In the genomic region with DNA sequence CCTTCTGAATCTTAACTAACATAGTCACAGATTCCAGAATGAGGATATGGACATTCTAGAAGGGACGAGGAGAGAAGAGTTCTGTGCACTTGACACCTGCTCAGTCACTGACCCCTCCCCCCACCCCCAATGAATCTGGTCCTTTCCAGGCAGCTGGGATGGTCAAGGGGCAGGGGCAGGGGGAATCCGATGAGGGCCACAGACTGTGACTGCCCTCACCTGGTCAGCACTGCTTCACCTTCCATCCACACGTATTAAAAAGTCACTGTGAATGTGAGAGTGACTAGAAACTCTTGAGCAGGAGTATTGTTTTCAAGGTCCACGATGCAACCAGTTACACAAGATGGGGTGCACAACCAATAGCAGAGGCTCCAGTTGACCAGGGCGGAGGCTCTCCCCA, we compare ENCODE assay signal across 22 cellular contexts. TPM values are rescaled to one million over a fixed set of nuclear protein-coding genes. Genes with fewer than 3 reads are reported as not detected.
A peak's percentile ranks its signal among the peaks of the same experiment; 100 is the strongest.
DNase-seq lines count a peak whose midpoint lies in the region; ATAC-seq, FAIRE-seq and TF ChIP-seq lines count a peak whose summit lies in the region.
"Had no signal": no experiment of that assay in that cellular context is flagged by ENCODE, and none has a peak within 500 bp of the region (broad histone marks: within the 10 kb centered on the region; RNA-seq: fewer than 3 reads in every experiment).

No MANE protein-coding gene starts in this region.

- H3K4me1 ChIP-seq in HCT116 (ENCODE audit: control insufficient read depth in 1 of 2, insufficient read depth in 2 of 2, low read length in 2 of 2): no peaks in the 10 kb centered on the region
- no peaks in the 10 kb centered on the region for H3K4me1 ChIP-seq in endodermal cell (ENCODE audit: control insufficient read depth, insufficient read depth, low read length)

- 69 to 76% methylated on average over 4 to 5 of the region's 5 CpGs for WGBS in endodermal cell (ENCODE audit: insufficient coverage in 1 of 2, insufficient read length in 1 of 2), 2 experiments

- H2AFZ ChIP-seq in HCT116 (ENCODE audit: low read depth, low read length, poor library complexity, severe bottlenecking): no peak overlapping the region
- H2AFZ ChIP-seq: GM23248 had no signal

- H3K4me3 ChIP-seq in HCT116 (replicated peaks in 1 of 2; ENCODE audit: low read depth in 1 of 2, low read length in 2 of 2) (no peak overlapping the region), endodermal cell (ENCODE audit: low read length) (no peak overlapping the region)
- H3K4me3 ChIP-seq: GM23248 had no signal

- FAIRE-seq in D721Med (lab: Jason Lieb, UNC): no peak
- FAIRE-seq: G401.6, GM12892, GM19239 had no signal

- DNase-seq in HCT116 (ENCODE audit: low read depth, low spot score) (no peak), endodermal cell (peak; percentile 44), iPS-NIHi7 (ENCODE audit: extremely low spot score) (peak; percentile 35), NCI-H2081 treated with DMSO at 0.1 percent for 48 hours (lab: John Stamatoyannopoulos, UW) (no peak), D721Med (ENCODE audit: insufficient read length, low spot score) (no peak), H4 (ENCODE audit: low spot score) (no peak)
- no peak for DNase-seq in activated T-cell treated with anti-CD3 and anti-CD28 coated beads, Interleukin-2, amount 50 U/mL, for 24 hours
- DNase-seq: C1 segment of cervical spinal cord; Calu3; CD4-positive, alpha-beta memory T cell; COR-L47; DMS153; DND-41; GM23248; HFFc6 had no signal

- no peaks in the 10 kb centered on the region for H3K9me3 ChIP-seq in HCT116 (ENCODE audit: control insufficient read depth in 1 of 2, insufficient read depth in 1 of 2, low read depth in 1 of 2, low read length in 2 of 2)
- H3K9me3 ChIP-seq in endodermal cell (ENCODE audit: control insufficient read depth, low read length): no peaks in the 10 kb centered on the region

- H3K4me1 Mint-ChIP-seq in endodermal cell: no peaks in the 10 kb centered on the region
- H3K4me1 Mint-ChIP-seq in activated T-cell treated with anti-CD3 and anti-CD28 coated beads, Interleukin-2, amount 50 U/mL, for 24 hours (ENCODE audit: low read depth): no peaks in the 10 kb centered on the region
- H3K4me1 Mint-ChIP-seq: CD4-positive, alpha-beta memory T cell had no signal

- RAD21 ChIA-PET in HCT116 (lab: Charles Lee; ENCODE audit: low non-redundant PET in 1 of 2, low total read pairs in 2 of 2, uncharacterized antibody in 2 of 2, unreplicated experiment in 2 of 2): no interaction called here

- H3K36me3 Mint-ChIP-seq in endodermal cell (ENCODE audit: low read depth): no peaks in the 10 kb centered on the region
- no peaks in the 10 kb centered on the region for H3K36me3 Mint-ChIP-seq in activated T-cell treated with anti-CD3 and anti-CD28 coated beads, Interleukin-2, amount 50 U/mL, for 24 hours (ENCODE audit: low read depth)
- H3K36me3 Mint-ChIP-seq: CD4-positive, alpha-beta memory T cell had no signal

- no peak overlapping the region for H3K9ac ChIP-seq in HCT116 (ENCODE audit: low read length)
- H3K9ac ChIP-seq in endodermal cell (ENCODE audit: extremely low read depth, low read length, poor library complexity, severe bottlenecking): no peak overlapping the region
- H3K9ac ChIP-seq: GM23248 had no signal

- intact Hi-C loops in HCT116 (cut with micrococcal nuclease): no loop called here

- H3K4me2 ChIP-seq in HCT116 (ENCODE audit: low read length): no peak overlapping the region

- no peak overlapping the region for H3K27ac ChIP-seq in HCT116 (ENCODE audit: low read depth, low read length)
- no peak overlapping the region for H3K27ac ChIP-seq in endodermal cell (ENCODE audit: low read depth, low read length)
- H3K27ac ChIP-seq: GM23248 had no signal

- no peaks in the 10 kb centered on the region for H3K27me3 Mint-ChIP-seq in endodermal cell (ENCODE audit: insufficient read depth)
- peaks cover 25% of the 10 kb centered on the region for H3K27me3 Mint-ChIP-seq in activated T-cell treated with anti-CD3 and anti-CD28 coated beads, Interleukin-2, amount 50 U/mL, for 24 hours

- 0 out of 2 replicates have a peak, but pooled peaks have one; percentile 13 for TF ChIP-seq RAD21 in HCT116 (IDR thresholded peaks at IDR 0.05; ENCODE audit: low read depth)

- CTCF ChIA-PET in HCT116 (lab: Charles Lee): no interaction called here

- no peak for ATAC-seq in HCT116

- H3K36me3 ChIP-seq in HCT116 (ENCODE audit: control insufficient read depth in 1 of 2, insufficient read depth in 2 of 2, low read length in 2 of 2) (no peaks in the 10 kb centered on the region), endodermal cell (ENCODE audit: control insufficient read depth, insufficient read depth, low read length) (no peaks in the 10 kb centered on the region)

- no peak overlapping the region for H3K27ac Mint-ChIP-seq in endodermal cell
- no peak overlapping the region for H3K27ac Mint-ChIP-seq in activated T-cell treated with anti-CD3 and anti-CD28 coated beads, Interleukin-2, amount 50 U/mL, for 24 hours
- H3K27ac Mint-ChIP-seq: CD4-positive, alpha-beta memory T cell; H9; HFFc6 had no signal

- POLR2A ChIA-PET in HCT116 (lab: Charles Lee): no interaction called here

- no peaks in the 10 kb centered on the region for H3K79me2 ChIP-seq in HCT116 (ENCODE audit: insufficient read depth, low read length)

- H3K27me3 ChIP-seq in HCT116 (ENCODE audit: insufficient read depth, low read length): peaks cover 9% of the 10 kb centered on the region; the same call in 1 of the 2 replicates
- H3K27me3 ChIP-seq in endodermal cell (ENCODE audit: control insufficient read depth, insufficient read depth, low read length, poor library complexity, severe bottlenecking): no peaks in the 10 kb centered on the region

- no peak overlapping the region for H3K4me3 Mint-ChIP-seq in endodermal cell
- H3K4me3 Mint-ChIP-seq in activated T-cell treated with anti-CD3 and anti-CD28 coated beads, Interleukin-2, amount 50 U/mL, for 24 hours: no peak overlapping the region
- H3K4me3 Mint-ChIP-seq: CD4-positive, alpha-beta memory T cell; H9; HFFc6 had no signal

- H3K9me2 ChIP-seq in HCT116 (ENCODE audit: insufficient read depth): no peaks in the 10 kb centered on the region

- H3K9me3 Mint-ChIP-seq in endodermal cell: no peaks in the 10 kb centered on the region
- no peaks in the 10 kb centered on the region for H3K9me3 Mint-ChIP-seq in activated T-cell treated with anti-CD3 and anti-CD28 coated beads, Interleukin-2, amount 50 U/mL, for 24 hours
- H3K9me3 Mint-ChIP-seq: H9 had no signal

- TF ChIP-seq POLR2A in HCT116 (IDR thresholded peaks at IDR 0.05; ENCODE audit: borderline replicate concordance, extremely low read depth, insufficient read depth, insufficient read length): no peak

- BruUV-seq in HCT116 (replicated peaks; lab: Mats Ljungman, UMichigan): no TSS peak

- 0 out of 6 replicates have a peak, but pooled peaks of 1 of the 3 experiments have one; percentile 12 for TF ChIP-seq CTCF in HCT116 (IDR thresholded peaks at IDR 0.05 in 2 of 3, conservative IDR thresholded peaks at IDR 0.05 in 1 of 3; ENCODE audit: borderline replicate concordance in 1 of 3, insufficient read depth in 1 of 3, low read depth in 2 of 3, low read length in 2 of 3)
- no peak for TF ChIP-seq CTCF in endodermal cell (conservative IDR thresholded peaks at IDR 0.05)
- no peak for TF ChIP-seq CTCF in D721Med (IDR thresholded peaks at IDR 0.05; ENCODE audit: insufficient read depth, missing control alignments)

- H4K20me1 ChIP-seq in HCT116 (ENCODE audit: insufficient read depth): no peaks in the 10 kb centered on the region

TF ChIP-seq in HCT116, 20 proteins besides CTCF, POLR2A, EP300 and RAD21:
- TF ChIP-seq ZBTB33 (IDR thresholded peaks at IDR 0.05; ENCODE audit: extremely low read depth, insufficient replicate concordance, low read length): no peak

RNA-seq across cellular contexts. Expression of gene PRAMEF12, which starts 9.5 kb away (rescaled TPM):
- total RNA-seq in HCT116 (2021; ENCODE audit: unreplicated experiment) (not detected), endodermal cell (not detected)
- polyA plus RNA-seq in HCT116 (2012): not detected in 2 replicates
- polyA plus RNA-seq in endodermal cell (2013, experiment 1 of 2): not detected
- not detected for polyA plus RNA-seq in endodermal cell (2013, experiment 2 of 2)
- not detected in 2 replicates for total RNA-seq in H4 (2014; rRNA removed; shearing (Covaris generic))
- total RNA-seq: A172; A673; Calu3; CD4-positive, alpha-beta memory T cell; GM23248; H9; HFFc6 had no signal
- polyA plus RNA-seq: BJ; CD4-positive, alpha-beta memory T cell; GM23248 had no signal

RNA-seq across cellular contexts. Expression of gene CFAP107, which starts 18.0 kb away (rescaled TPM):
- total RNA-seq in HCT116 (2021; ENCODE audit: unreplicated experiment): not detected
- not detected in 2 replicates for polyA plus RNA-seq in HCT116 (2012)
- total RNA-seq in endodermal cell: not detected
- polyA plus RNA-seq in endodermal cell (2013, experiment 1 of 2): not detected
- not detected for polyA plus RNA-seq in endodermal cell (2013, experiment 2 of 2)
- not detected in 2 replicates for total RNA-seq in H4 (2014; rRNA removed; shearing (Covaris generic))
- total RNA-seq: A172; A673; Calu3; CD4-positive, alpha-beta memory T cell; GM23248; H9; HFFc6 had no signal
- polyA plus RNA-seq: CD4-positive, alpha-beta memory T cell; GM23248 had no signal

RNA-seq across cellular contexts. Expression of gene PRAMEF1, which starts 27.2 kb away (rescaled TPM):
- total RNA-seq in HCT116 (2021; ENCODE audit: unreplicated experiment) (not detected), endodermal cell (not detected)
- not detected in 2 replicates for polyA plus RNA-seq in HCT116 (2012)
- not detected for polyA plus RNA-seq in endodermal cell (2013, experiment 1 of 2)
- not detected for polyA plus RNA-seq in endodermal cell (2013, experiment 2 of 2)
- total RNA-seq in H4 (2014; rRNA removed; shearing (Covaris generic)): not detected in 2 replicates
- total RNA-seq: A172; A673; Calu3; CD4-positive, alpha-beta memory T cell; GM23248; H9; HFFc6 had no signal
- polyA plus RNA-seq: BJ; CD4-positive, alpha-beta memory T cell; GM23248 had no signal

RNA-seq across cellular contexts. Expression of gene AADACL3, which starts 48.1 kb away (rescaled TPM):
- total RNA-seq in HCT116 (2021; ENCODE audit: unreplicated experiment) (not detected), endodermal cell (under 1 TPM in 1 of 2 donors, not detected in 1; 0.24 TPM)
- not detected in 2 replicates for polyA plus RNA-seq in HCT116 (2012)
- not detected for polyA plus RNA-seq in endodermal cell (2013, experiment 1 of 2)
- polyA plus RNA-seq in endodermal cell (2013, experiment 2 of 2): not detected
- not detected in 2 replicates for total RNA-seq in H4 (2014; rRNA removed; shearing (Covaris generic))
- total RNA-seq: A172; A673; Calu3; CD4-positive, alpha-beta memory T cell; GM23248; HFFc6 had no signal
- polyA plus RNA-seq: BJ; CD4-positive, alpha-beta memory T cell; GM23248 had no signal

Comparison
In these comparisons a context has a peak if more than half of its experiments do, and no peak if none do; other contexts are left out.
1. DNase-seq: peak in endodermal cell (single experiment) and iPS-NIHi7 (single experiment); none in HCT116 (single experiment), NCI-H2081 treated with DMSO at 0.1 percent for 48 hours (single experiment), D721Med (single experiment), activated T-cell treated with anti-CD3 and anti-CD28 coated beads, Interleukin-2, amount 50 U/mL, for 24 hours (single experiment) and H4 (single experiment).